In the genomic region with DNA sequence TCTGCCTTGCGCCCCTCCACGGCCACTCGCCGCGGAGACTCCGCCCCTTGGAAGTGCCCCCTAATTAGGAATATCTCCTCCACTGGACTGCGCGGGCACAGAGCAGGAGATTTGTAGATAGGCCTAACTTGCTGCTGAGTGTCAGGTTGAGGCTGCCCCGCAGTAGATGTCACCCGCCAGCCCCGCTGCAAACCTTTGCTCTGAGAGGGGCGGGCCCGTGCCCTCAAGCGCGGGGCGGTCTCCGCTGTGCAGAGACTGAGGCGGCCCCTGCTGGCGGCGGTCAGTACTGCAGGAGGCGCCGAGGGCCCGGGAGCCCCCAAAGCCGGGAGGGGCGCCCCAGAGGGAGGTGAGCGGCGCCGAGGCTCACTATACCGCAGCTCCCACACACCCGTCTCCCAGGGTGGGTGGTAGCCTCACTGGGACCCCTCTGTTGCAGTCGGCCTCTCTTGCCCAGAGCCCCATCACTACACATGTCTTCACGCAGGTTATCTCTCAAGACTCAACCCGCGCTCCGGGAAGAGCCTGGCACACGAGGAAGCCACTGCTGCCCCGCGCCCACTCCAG, we compare ENCODE assay signal across 8 cellular contexts. TPM values are rescaled to one million over a fixed set of nuclear protein-coding genes. Genes with fewer than 3 reads are reported as not detected.
A peak's percentile ranks its signal among the peaks of the same experiment; 100 is the strongest.
DNase-seq lines count a peak whose midpoint lies in the region; ATAC-seq and TF ChIP-seq lines count a peak whose summit lies in the region.

No MANE protein-coding gene starts in this region.

- POLR2A ChIA-PET in activated CD4-positive, alpha-beta memory T cell treated with anti-CD3 and anti-CD28 coated beads for 36 hours (lab: Charles Lee) = no interaction called here

- ATAC-seq in HG02885 (IDR thresholded peaks at IDR 0.05; ENCODE audit: poor library complexity, unreplicated experiment) = peak; percentile 71

- H3K9me3 Mint-ChIP-seq in activated CD4-positive, alpha-beta memory T cell treated with anti-CD3 and anti-CD28 coated beads for 36 hours = no peaks in the 10 kb centered on the region
- no peaks in the 10 kb centered on the region for H3K9me3 Mint-ChIP-seq in mesothelial cell of epicardium

- H3K4me3 ChIP-seq in GM12875 (ENCODE audit: low read depth, low read length) = peak overlapping the region; percentile 14

- TF ChIP-seq CTCF in GM12875 (IDR thresholded peaks at IDR 0.05; ENCODE audit: borderline replicate concordance, insufficient read depth, low read depth, low read length) = peak; percentile 96
- TF ChIP-seq CTCF in mesothelial cell of epicardium (IDR thresholded peaks at IDR 0.05; ENCODE audit: unreplicated experiment) = peak; percentile 99

- H3K4me3 Mint-ChIP-seq in activated CD4-positive, alpha-beta memory T cell treated with anti-CD3 and anti-CD28 coated beads for 36 hours = peak overlapping the region; percentile 76
- peak overlapping the region; percentile 59 for H3K4me3 Mint-ChIP-seq in mesothelial cell of epicardium

- no peaks in the 10 kb centered on the region for H3K36me3 Mint-ChIP-seq in activated CD4-positive, alpha-beta memory T cell treated with anti-CD3 and anti-CD28 coated beads for 36 hours
- no peaks in the 10 kb centered on the region for H3K36me3 Mint-ChIP-seq in mesothelial cell of epicardium

- intact Hi-C loops in activated CD4-positive, alpha-beta memory T cell treated with anti-CD3 and anti-CD28 coated beads for 36 hours (cut with micrococcal nuclease) = loop anchor here (1.0 to 5.0 kb wide), 5 partner anchors 17 to 147 kb away; no protein-coding TSS in a partner anchor

- H3K27ac Mint-ChIP-seq in activated CD4-positive, alpha-beta memory T cell treated with anti-CD3 and anti-CD28 coated beads for 36 hours = peak overlapping the region; percentile 51
- no peak overlapping the region for H3K27ac Mint-ChIP-seq in mesothelial cell of epicardium

- H3K27me3 Mint-ChIP-seq in activated CD4-positive, alpha-beta memory T cell treated with anti-CD3 and anti-CD28 coated beads for 36 hours = peaks cover 6% of the 10 kb centered on the region
- H3K27me3 Mint-ChIP-seq in mesothelial cell of epicardium (ENCODE audit: low read depth) = peaks cover 27% of the 10 kb centered on the region

- peak; percentile 22 for DNase-seq in NCI-H510A treated with DMSO at 0.1 percent for 48 hours (lab: John Stamatoyannopoulos, UW)
- DNase-seq in activated CD4-positive, alpha-beta memory T cell treated with anti-CD3 and anti-CD28 coated beads for 36 hours = peak; percentile 90
- peak; percentile 90 for DNase-seq in ecto neural progenitor cell (ENCODE audit: low spot score)
- peak; percentile 62 to 89 for DNase-seq in mesothelial cell of epicardium (ENCODE audit: low spot score in 2 of 2, unreplicated experiment in 2 of 2)
- DNase-seq in stimulated activated CD8-positive, alpha-beta memory T cell treated with anti-CD3 and anti-CD28 coated beads, Interleukin-2, amount 100 ng/mL, for 48 hours (ENCODE audit: low read depth in 2 of 2) = peak; percentile 88
- DNase-seq in NCI-H1436 (lab: John Stamatoyannopoulos, UW) = no peak

- CTCF ChIA-PET in activated CD4-positive, alpha-beta memory T cell treated with anti-CD3 and anti-CD28 coated beads for 36 hours (lab: Charles Lee) = interaction anchor here (0.5 to 9.9 kb wide), 10 partner anchors 20 to 205 kb away, joined by 3 to 201 read pairs (median 5); no protein-coding TSS in a partner anchor

- H3K4me1 Mint-ChIP-seq in activated CD4-positive, alpha-beta memory T cell treated with anti-CD3 and anti-CD28 coated beads for 36 hours (ENCODE audit: low read depth) = peaks cover 30% of the 10 kb centered on the region
- H3K4me1 Mint-ChIP-seq in mesothelial cell of epicardium = peaks cover 28% of the 10 kb centered on the region

RNA-seq across cellular contexts. Expression of gene NEURL3, which starts 2.9 kb away (rescaled TPM):
- 1 to 10 TPM in 1 of 2 experiments, under 1 TPM in 1; 0.87 to 1.1 TPM for total RNA-seq in activated CD4-positive, alpha-beta memory T cell treated with anti-CD3 and anti-CD28 coated beads for 36 hours
- 0.13 TPM in 1 of 3 replicates, not detected in the others for total RNA-seq in mesothelial cell of epicardium

RNA-seq across cellular contexts. Expression of gene ARID5A, which starts 28.5 kb away (rescaled TPM):
- total RNA-seq in activated CD4-positive, alpha-beta memory T cell treated with anti-CD3 and anti-CD28 coated beads for 36 hours = 100 to 1,000 TPM; 260 to 266 TPM
- 4.1 to 4.7 TPM (median 4.7 TPM) in 3 replicates for total RNA-seq in mesothelial cell of epicardium

Comparison
In these comparisons a context has a peak if more than half of its experiments do, and no peak if none do; other contexts are left out.
1. RNA of gene ARID5A, which starts 28.5 kb away (total RNA-seq): 260 to 266 TPM in activated CD4-positive, alpha-beta memory T cell treated with anti-CD3 and anti-CD28 coated beads for 36 hours; 4.1 to 4.7 TPM in mesothelial cell of epicardium; every median in the first group is over 10 times any median in the second.